Comparison of ENCODE assay signal across 1 cellular context in the genomic region with DNA sequence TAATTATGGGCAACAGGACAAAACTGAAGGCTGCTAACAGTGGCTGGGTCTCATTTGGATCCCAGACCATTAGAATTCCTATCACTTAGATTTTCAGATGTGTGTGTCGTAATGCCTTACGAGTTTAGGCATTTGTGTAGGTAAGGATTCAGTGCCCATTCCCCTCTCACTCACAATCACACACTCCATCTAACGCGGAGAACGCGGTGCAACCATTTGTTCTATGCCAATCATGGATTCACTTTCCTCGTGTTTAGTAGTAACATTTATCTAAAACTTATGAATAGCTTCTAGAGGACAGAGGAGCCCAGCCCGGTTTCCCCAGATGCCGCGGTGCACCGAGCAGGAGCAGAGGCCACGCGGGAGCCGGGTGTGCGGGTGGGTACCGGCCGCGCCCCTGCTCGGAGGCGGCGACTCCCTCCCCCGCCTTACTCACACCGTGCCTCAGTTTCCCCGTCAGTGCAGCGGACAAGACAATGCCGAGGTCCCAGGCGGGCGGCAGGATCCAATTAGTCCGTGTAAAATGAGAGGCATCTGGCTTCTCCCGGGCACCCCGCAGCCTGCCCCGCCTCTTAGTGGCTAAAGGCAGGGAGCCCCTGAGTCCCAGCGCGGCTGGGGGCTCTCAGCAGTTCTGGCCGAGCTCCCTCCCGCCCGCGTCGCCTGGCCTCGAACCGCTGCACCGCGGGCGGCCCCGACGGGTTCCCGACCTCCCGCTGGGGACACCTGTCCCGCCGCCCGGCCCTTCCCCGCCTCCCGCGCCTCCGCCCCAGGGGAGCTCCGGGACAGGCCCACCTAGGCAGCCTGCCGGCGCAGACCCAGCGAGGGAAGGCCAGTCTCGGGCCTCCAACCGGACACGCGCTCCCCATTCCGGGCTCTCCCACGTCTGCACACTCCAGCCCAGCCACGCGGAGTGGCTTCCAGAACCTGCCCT.
TF ChIP-seq lines count a peak whose summit lies in the region.

No MANE protein-coding gene starts in this region.

TF ChIP-seq in GM23338, 12 proteins besides CTCF, POLR2A, EP300 and RAD21 (continued from another document):
- TF ChIP-seq, protein P1, sequence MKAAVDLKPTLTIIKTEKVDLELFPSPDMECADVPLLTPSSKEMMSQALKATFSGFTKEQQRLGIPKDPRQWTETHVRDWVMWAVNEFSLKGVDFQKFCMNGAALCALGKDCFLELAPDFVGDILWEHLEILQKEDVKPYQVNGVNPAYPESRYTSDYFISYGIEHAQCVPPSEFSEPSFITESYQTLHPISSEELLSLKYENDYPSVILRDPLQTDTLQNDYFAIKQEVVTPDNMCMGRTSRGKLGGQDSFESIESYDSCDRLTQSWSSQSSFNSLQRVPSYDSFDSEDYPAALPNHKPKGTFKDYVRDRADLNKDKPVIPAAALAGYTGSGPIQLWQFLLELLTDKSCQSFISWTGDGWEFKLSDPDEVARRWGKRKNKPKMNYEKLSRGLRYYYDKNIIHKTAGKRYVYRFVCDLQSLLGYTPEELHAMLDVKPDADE (IDR thresholded peaks at IDR 0.05) = no peak
- TF ChIP-seq STAT1 (IDR thresholded peaks at IDR 0.05; ENCODE audit: unreplicated experiment) = no peak
- no peak for TF ChIP-seq NANOG (IDR thresholded peaks at IDR 0.05; ENCODE audit: borderline replicate concordance)
- no peak for TF ChIP-seq CREB1 (CRISPR knock-in tag; IDR thresholded peaks at IDR 0.05; ENCODE audit: low read depth)
- no peak for TF ChIP-seq ZNF114 (CRISPR knock-in tag; IDR thresholded peaks at IDR 0.05)
- TF ChIP-seq, protein P2, sequence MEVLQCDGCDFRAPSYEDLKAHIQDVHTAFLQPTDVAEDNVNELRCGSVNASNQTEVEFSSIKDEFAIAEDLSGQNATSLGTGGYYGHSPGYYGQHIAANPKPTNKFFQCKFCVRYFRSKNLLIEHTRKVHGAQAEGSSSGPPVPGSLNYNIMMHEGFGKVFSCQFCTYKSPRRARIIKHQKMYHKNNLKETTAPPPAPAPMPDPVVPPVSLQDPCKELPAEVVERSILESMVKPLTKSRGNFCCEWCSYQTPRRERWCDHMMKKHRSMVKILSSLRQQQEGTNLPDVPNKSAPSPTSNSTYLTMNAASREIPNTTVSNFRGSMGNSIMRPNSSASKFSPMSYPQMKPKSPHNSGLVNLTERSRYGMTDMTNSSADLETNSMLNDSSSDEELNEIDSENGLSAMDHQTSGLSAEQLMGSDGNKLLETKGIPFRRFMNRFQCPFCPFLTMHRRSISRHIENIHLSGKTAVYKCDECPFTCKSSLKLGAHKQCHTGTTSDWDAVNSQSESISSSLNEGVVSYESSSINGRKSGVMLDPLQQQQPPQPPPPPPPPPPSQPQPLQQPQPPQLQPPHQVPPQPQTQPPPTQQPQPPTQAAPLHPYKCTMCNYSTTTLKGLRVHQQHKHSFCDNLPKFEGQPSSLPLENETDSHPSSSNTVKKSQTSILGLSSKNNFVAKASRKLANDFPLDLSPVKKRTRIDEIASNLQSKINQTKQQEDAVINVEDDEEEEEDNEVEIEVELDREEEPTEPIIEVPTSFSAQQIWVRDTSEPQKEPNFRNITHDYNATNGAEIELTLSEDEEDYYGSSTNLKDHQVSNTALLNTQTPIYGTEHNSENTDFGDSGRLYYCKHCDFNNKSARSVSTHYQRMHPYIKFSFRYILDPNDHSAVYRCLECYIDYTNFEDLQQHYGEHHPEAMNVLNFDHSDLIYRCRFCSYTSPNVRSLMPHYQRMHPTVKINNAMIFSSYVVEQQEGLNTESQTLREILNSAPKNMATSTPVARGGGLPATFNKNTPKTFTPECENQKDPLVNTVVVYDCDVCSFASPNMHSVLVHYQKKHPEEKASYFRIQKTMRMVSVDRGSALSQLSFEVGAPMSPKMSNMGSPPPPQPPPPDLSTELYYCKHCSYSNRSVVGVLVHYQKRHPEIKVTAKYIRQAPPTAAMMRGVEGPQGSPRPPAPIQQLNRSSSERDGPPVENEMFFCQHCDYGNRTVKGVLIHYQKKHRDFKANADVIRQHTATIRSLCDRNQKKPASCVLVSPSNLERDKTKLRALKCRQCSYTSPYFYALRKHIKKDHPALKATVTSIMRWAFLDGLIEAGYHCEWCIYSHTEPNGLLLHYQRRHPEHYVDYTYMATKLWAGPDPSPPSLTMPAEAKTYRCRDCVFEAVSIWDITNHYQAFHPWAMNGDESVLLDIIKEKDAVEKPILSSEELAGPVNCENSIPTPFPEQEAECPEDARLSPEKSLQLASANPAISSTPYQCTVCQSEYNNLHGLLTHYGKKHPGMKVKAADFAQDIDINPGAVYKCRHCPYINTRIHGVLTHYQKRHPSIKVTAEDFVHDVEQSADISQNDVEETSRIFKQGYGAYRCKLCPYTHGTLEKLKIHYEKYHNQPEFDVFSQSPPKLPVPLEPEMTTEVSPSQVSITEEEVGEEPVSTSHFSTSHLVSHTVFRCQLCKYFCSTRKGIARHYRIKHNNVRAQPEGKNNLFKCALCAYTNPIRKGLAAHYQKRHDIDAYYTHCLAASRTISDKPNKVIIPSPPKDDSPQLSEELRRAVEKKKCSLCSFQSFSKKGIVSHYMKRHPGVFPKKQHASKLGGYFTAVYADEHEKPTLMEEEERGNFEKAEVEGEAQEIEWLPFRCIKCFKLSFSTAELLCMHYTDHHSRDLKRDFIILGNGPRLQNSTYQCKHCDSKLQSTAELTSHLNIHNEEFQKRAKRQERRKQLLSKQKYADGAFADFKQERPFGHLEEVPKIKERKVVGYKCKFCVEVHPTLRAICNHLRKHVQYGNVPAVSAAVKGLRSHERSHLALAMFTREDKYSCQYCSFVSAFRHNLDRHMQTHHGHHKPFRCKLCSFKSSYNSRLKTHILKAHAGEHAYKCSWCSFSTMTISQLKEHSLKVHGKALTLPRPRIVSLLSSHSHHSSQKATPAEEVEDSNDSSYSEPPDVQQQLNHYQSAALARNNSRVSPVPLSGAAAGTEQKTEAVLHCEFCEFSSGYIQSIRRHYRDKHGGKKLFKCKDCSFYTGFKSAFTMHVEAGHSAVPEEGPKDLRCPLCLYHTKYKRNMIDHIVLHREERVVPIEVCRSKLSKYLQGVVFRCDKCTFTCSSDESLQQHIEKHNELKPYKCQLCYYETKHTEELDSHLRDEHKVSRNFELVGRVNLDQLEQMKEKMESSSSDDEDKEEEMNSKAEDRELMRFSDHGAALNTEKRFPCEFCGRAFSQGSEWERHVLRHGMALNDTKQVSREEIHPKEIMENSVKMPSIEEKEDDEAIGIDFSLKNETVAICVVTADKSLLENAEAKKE (CRISPR knock-in tag; IDR thresholded peaks at IDR 0.05) = no peak
- TF ChIP-seq ZNF331 (CRISPR knock-in tag; IDR thresholded peaks at IDR 0.05; ENCODE audit: low read depth) = no peak
- TF ChIP-seq POLR2AphosphoS5 (IDR thresholded peaks at IDR 0.05; ENCODE audit: low read depth) = no peak
